Comparison of ENCODE assay signal across 1 cellular context in the genomic region with DNA sequence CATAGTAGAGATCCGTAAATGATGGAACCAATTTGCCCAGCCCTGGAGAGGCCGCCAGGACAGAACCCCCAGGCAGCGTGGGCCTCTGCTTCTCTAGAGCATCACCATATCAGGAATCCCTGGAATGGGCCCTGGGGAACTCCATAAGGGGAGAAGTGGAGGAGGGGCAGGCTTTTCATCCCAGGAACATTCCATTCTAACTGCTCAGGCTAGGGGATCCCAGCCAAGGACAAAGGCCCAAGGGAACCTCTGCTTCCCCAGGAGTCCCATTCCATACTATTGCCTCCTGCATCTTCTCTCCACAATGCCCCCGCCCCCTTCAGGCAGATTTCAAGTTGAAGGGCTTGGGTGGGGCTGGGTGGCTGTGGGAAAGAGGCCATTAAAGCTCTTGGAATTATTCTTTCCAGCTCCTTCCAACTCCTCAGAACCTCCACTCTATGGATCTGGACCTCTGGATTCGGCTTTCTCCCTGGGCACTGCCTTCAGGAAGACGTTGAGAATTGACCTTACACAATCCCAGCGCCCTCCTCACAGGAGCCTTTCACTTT.
TF ChIP-seq lines count a peak whose summit lies in the region.

No MANE protein-coding gene starts in this region.

TF ChIP-seq in endothelial cell of umbilical vein, 7 proteins besides CTCF, POLR2A, EP300 and RAD21:
- TF ChIP-seq JUN (IDR thresholded peaks at IDR 0.05; ENCODE audit: borderline replicate concordance, insufficient read depth, insufficient read length, low read depth) (no peak), POLR2AphosphoS5 (IDR thresholded peaks at IDR 0.05; ENCODE audit: insufficient read depth, low read depth, low read length) (peak; percentile 42), MYC (IDR thresholded peaks at IDR 0.05; ENCODE audit: low read depth, low read length) (no peak), EZH2 (IDR thresholded peaks at IDR 0.05; ENCODE audit: borderline replicate concordance, low read depth, low read length, severe bottlenecking) (no peak)
TF ChIP-seq in endothelial cell of umbilical vein: peak in this region for 1.
